Comparison of ENCODE assay signal across 25 cellular contexts in genomic region chr3:16839271-16840110, GRCh38. TPM values are rescaled to one million over a fixed set of nuclear protein-coding genes. Genes with fewer than 3 reads are reported as not detected.
DNase-seq lines count a peak whose midpoint lies in the region; ATAC-seq and TF ChIP-seq lines count a peak whose summit lies in the region.
"Had no signal": no experiment of that assay in that cellular context is flagged by ENCODE, and none has a peak within 500 bp of the region (broad histone marks: within the 10 kb centered on the region; RNA-seq: fewer than 3 reads in every experiment).

No MANE protein-coding gene starts in this region.

- H3K27ac Mint-ChIP-seq in CD4-positive, alpha-beta T cell, result peak overlapping the region; percentile 97
- peak overlapping the region; percentile 86 for H3K27ac Mint-ChIP-seq in glutamatergic neuron (ENCODE audit: unreplicated experiment)
- H3K27ac Mint-ChIP-seq: activated naive CD8-positive, alpha-beta T cell treated with anti-CD3 and anti-CD28 coated beads for 36 hours; T-helper 2 cell treated with Interferon-gamma antibody and Interleukin-4, amounts not matched to agents 5 μg/mL and 100 μg/mL, for 36 hours had no signal

- H3K36me3 Mint-ChIP-seq in CD4-positive, alpha-beta T cell (ENCODE audit: low read depth), result no peaks in the 10 kb centered on the region
- no peaks in the 10 kb centered on the region for H3K36me3 Mint-ChIP-seq in glutamatergic neuron (ENCODE audit: unreplicated experiment)
- H3K36me3 Mint-ChIP-seq: activated naive CD8-positive, alpha-beta T cell treated with anti-CD3 and anti-CD28 coated beads for 36 hours; CD4-positive, CD25-positive, alpha-beta regulatory T cell had no signal

- no peak for DNase-seq in CD4-positive, alpha-beta T cell
- DNase-seq in DMS 273 treated with DMSO at 0.1 percent for 48 hours (lab: John Stamatoyannopoulos, UW) (peak; percentile 37), NCI-H69 (lab: John Stamatoyannopoulos, UW) (peak; percentile 75), glutamatergic neuron (peak; percentile 67)
- no peak for DNase-seq in activated CD4-positive, alpha-beta T cell treated with anti-CD3 and anti-CD28 coated beads for 48 hours
- DNase-seq: activated CD4-positive, alpha-beta T cell treated with anti-CD3 and anti-CD28 coated beads, Interleukin-2, amount 50 U/mL, for 4 hours; activated CD8-positive, alpha-beta memory T cell treated with anti-CD3 and anti-CD28 coated beads, Interleukin-2, amount 50 U/mL, for 48 hours; activated naive CD8-positive, alpha-beta T cell treated with anti-CD3 and anti-CD28 coated beads for 36 hours; CD4-positive, CD25-positive, alpha-beta regulatory T cell; DMS153; foreskin fibroblast; GDM1; islet precursor cell; mammary epithelial cell; NCI-H1417; NCI-H526 treated with DMSO at 0.1 percent for 48 hours; nucleus accumbens; stimulated activated CD4-positive, alpha-beta T cell treated with anti-CD3 and anti-CD28 coated beads, Interleukin-12 subunit alpha, Interleukin-12 subunit beta, amount 100 ng/mL, for 4 hours; stimulated activated CD4-positive, alpha-beta T cell treated with anti-CD3 and anti-CD28 coated beads, Interleukin-4, amount 100 ng/mL, for 4 hours; stimulated activated naive CD8-positive, alpha-beta T cell treated with anti-CD3 and anti-CD28 coated beads, Interleukin-15, Interleukin-2, amounts not matched to agents 100 U/mL and 50 U/mL, for 24 hours; WERI-Rb-1 had no signal

- H3K4me1 Mint-ChIP-seq in CD4-positive, alpha-beta T cell (ENCODE audit: low read depth), result peaks cover 77% of the 10 kb centered on the region
- peaks cover 48% of the 10 kb centered on the region for H3K4me1 Mint-ChIP-seq in glutamatergic neuron (ENCODE audit: low read depth, unreplicated experiment)

- no peaks in the 10 kb centered on the region for H3K9me3 Mint-ChIP-seq in CD4-positive, alpha-beta T cell
- H3K9me3 Mint-ChIP-seq in glutamatergic neuron (ENCODE audit: unreplicated experiment), result peaks cover 11% of the 10 kb centered on the region
- H3K9me3 Mint-ChIP-seq: activated naive CD8-positive, alpha-beta T cell treated with anti-CD3 and anti-CD28 coated beads for 36 hours; T-helper 2 cell treated with Interferon-gamma antibody and Interleukin-4, amounts not matched to agents 5 μg/mL and 100 μg/mL, for 36 hours had no signal

- no peak overlapping the region for H3K27ac ChIP-seq in CD4-positive, alpha-beta T cell (ENCODE audit: low read depth, low read length)
- H3K27ac ChIP-seq: WERI-Rb-1 had no signal

- H3K9me3 ChIP-seq in CD4-positive, alpha-beta T cell (ENCODE audit: control insufficient read depth, low read length), result no peaks in the 10 kb centered on the region
- H3K9me3 ChIP-seq: Peyer's patch had no signal

- POLR2A ChIA-PET in CD4-positive, alpha-beta T cell (lab: Charles Lee), result no interaction called here

- ATAC-seq in CD4-positive, alpha-beta T cell (ENCODE audit: poor library complexity), result no peak
- no peak for ATAC-seq in HG03095 (IDR thresholded peaks at IDR 0.05; ENCODE audit: unreplicated experiment)
- no peak for ATAC-seq in HG03432 (IDR thresholded peaks at IDR 0.05; ENCODE audit: unreplicated experiment)
- ATAC-seq: stimulated activated naive CD8-positive, alpha-beta T cell treated with anti-CD3 and anti-CD28 coated beads, Interleukin-15, Interleukin-2, amounts not matched to agents 100 U/mL and 50 U/mL, for 24 hours had no signal

- CTCF ChIA-PET in CD4-positive, alpha-beta T cell (lab: Charles Lee), result no interaction called here

- no peaks in the 10 kb centered on the region for H3K27me3 ChIP-seq in CD4-positive, alpha-beta T cell (ENCODE audit: control insufficient read depth, insufficient read depth, low read length)
- H3K27me3 ChIP-seq: Peyer's patch had no signal

- H3K4me3 Mint-ChIP-seq in CD4-positive, alpha-beta T cell, result peak overlapping the region; percentile 23
- H3K4me3 Mint-ChIP-seq in glutamatergic neuron (ENCODE audit: unreplicated experiment), result peak overlapping the region; percentile 15
- H3K4me3 Mint-ChIP-seq: activated naive CD8-positive, alpha-beta T cell treated with anti-CD3 and anti-CD28 coated beads for 36 hours; CD4-positive, CD25-positive, alpha-beta regulatory T cell had no signal

- H3K27me3 Mint-ChIP-seq in CD4-positive, alpha-beta T cell, result no peaks in the 10 kb centered on the region
- peaks cover 6% of the 10 kb centered on the region for H3K27me3 Mint-ChIP-seq in glutamatergic neuron (ENCODE audit: unreplicated experiment)
- H3K27me3 Mint-ChIP-seq: activated naive CD8-positive, alpha-beta T cell treated with anti-CD3 and anti-CD28 coated beads for 36 hours had no signal

- intact Hi-C loops in CD4-positive, alpha-beta T cell (cut with DNase I, micrococcal nuclease), result loop anchor here (5.0 to 10.0 kb wide), 3 partner anchors 43 to 575 kb away; partner anchors contain the start of genes DPH3 (in 1 of the 2), OXNAD1 (in 1 of the 2) and PLCL2 (in 1 of the 2)

- no peak for TF ChIP-seq CTCF in CD4-positive, alpha-beta T cell (IDR thresholded peaks at IDR 0.05)
- no peak for TF ChIP-seq CTCF in glutamatergic neuron (IDR thresholded peaks at IDR 0.05; ENCODE audit: partially characterized antibody, unreplicated experiment)

RNA-seq across cellular contexts. Expression of gene PLCL2, which starts 45.3 kb away (rescaled TPM):
- total RNA-seq in CD4-positive, alpha-beta T cell, result 10 to 100 TPM; 35.1 to 36.3 TPM
- 71.1 TPM for total RNA-seq in glutamatergic neuron (ENCODE audit: unreplicated experiment)

Comparison
In these comparisons a context has a peak if more than half of its experiments do, and no peak if none do; other contexts are left out.
1. DNase-seq: peak in DMS 273 treated with DMSO at 0.1 percent for 48 hours (single experiment), NCI-H69 (single experiment) and glutamatergic neuron (single experiment); none in CD4-positive, alpha-beta T cell (0 of 10) and activated CD4-positive, alpha-beta T cell treated with anti-CD3 and anti-CD28 coated beads for 48 hours (single experiment).